In genomic region chr11:16412525-16413194, GRCh38 we compare ENCODE assay signal across 19 cellular contexts. TPM values are rescaled to one million over a fixed set of nuclear protein-coding genes. Genes with fewer than 3 reads are reported as not detected.
DNase-seq lines count a peak whose midpoint lies in the region; ATAC-seq, FAIRE-seq and TF ChIP-seq lines count a peak whose summit lies in the region.
"Had no signal": no experiment of that assay in that cellular context is flagged by ENCODE, and none has a peak within 500 bp of the region (broad histone marks: within the 10 kb centered on the region; RNA-seq: fewer than 3 reads in every experiment).

No MANE protein-coding gene starts in this region.

- peaks cover 0 to 2% (median 0%) of the 10 kb centered on the region in 3 donors for H3K27me3 Mint-ChIP-seq in CD14-positive monocyte (ENCODE audit: low read depth in 3 of 3)
- H3K27me3 Mint-ChIP-seq: CD8-positive, alpha-beta memory T cell had no signal

- peak; percentile 20 for FAIRE-seq in GM12891 (lab: Jason Lieb, UNC)

- TF ChIP-seq POLR2A in GM12891 (IDR thresholded peaks at IDR 0.05; ENCODE audit: low read depth, low read length), result no peak

- no peaks in the 10 kb centered on the region for H3K4me1 Mint-ChIP-seq in CD14-positive monocyte
- H3K4me1 Mint-ChIP-seq: CD8-positive, alpha-beta memory T cell had no signal

- no peak overlapping the region for H3K4me3 Mint-ChIP-seq in CD14-positive monocyte
- H3K4me3 Mint-ChIP-seq: CD8-positive, alpha-beta memory T cell; T-helper 1 cell treated with Interleukin-12 subunit alpha and Interleukin-12 subunit beta and Interleukin-4 antibody, amounts not matched to agents 30 μg/mL and 1 μg/mL, for 36 hours had no signal

- intact Hi-C loops in CD14-positive monocyte (cut with micrococcal nuclease), result no loop called here

- DNase-seq in GM12891 (ENCODE audit: insufficient read length, low spot score), result no peak
- no peak for DNase-seq in nucleus accumbens (lab: John Stamatoyannopoulos, UW)
- DNase-seq in globus pallidus (ENCODE audit: low spot score), result no peak
- DNase-seq in CD14-positive monocyte (ENCODE audit: low spot score), result no peak
- DNase-seq in activated T-cell treated with anti-CD3 and anti-CD28 coated beads, Interleukin-2, amount 50 U/mL, for 1 hour, result no peak
- DNase-seq: activated CD4-positive, CD25-positive, alpha-beta regulatory T cell treated with anti-CD3 and anti-CD28 coated beads, Interleukin-2, amount 50 U/mL, for 72 hours; activated CD8-positive, alpha-beta memory T cell treated with anti-CD3 and anti-CD28 coated beads, Interleukin-2, amount 50 U/mL, for 4 hours; activated naive CD4-positive, alpha-beta T cell treated with Interleukin-2 at 50 U/mL for 16 hours; body of pancreas; CD8-positive, alpha-beta memory T cell; dermis blood vessel endothelial cell; GM23248; kidney glomerular epithelial cell; NCI-H2171 treated with DMSO at 0.1 percent for 48 hours; thyroid gland had no signal

- no peaks in the 10 kb centered on the region for H3K36me3 Mint-ChIP-seq in CD14-positive monocyte
- H3K36me3 Mint-ChIP-seq: CD8-positive, alpha-beta memory T cell had no signal

- no peak for TF ChIP-seq CTCF in CD14-positive monocyte (IDR thresholded peaks at IDR 0.05)

- H3K9me3 Mint-ChIP-seq in CD14-positive monocyte, result peaks cover 0 to 2% (median 0%) of the 10 kb centered on the region in 7 donors
- H3K9me3 Mint-ChIP-seq: T-helper 1 cell treated with Interleukin-12 subunit alpha and Interleukin-12 subunit beta and Interleukin-4 antibody, amounts not matched to agents 30 μg/mL and 1 μg/mL, for 36 hours had no signal

- ATAC-seq in GM19328 (IDR thresholded peaks at IDR 0.05; ENCODE audit: unreplicated experiment) (peak; percentile 53), HG02588 (IDR thresholded peaks at IDR 0.05; ENCODE audit: unreplicated experiment) (peak; percentile 70), HG03469 (IDR thresholded peaks at IDR 0.05; ENCODE audit: unreplicated experiment) (peak; percentile 60)
- ATAC-seq: body of pancreas had no signal

- no peak overlapping the region for H3K27ac Mint-ChIP-seq in CD14-positive monocyte
- H3K27ac Mint-ChIP-seq: CD8-positive, alpha-beta memory T cell; T-helper 1 cell treated with Interleukin-12 subunit alpha and Interleukin-12 subunit beta and Interleukin-4 antibody, amounts not matched to agents 30 μg/mL and 1 μg/mL, for 36 hours had no signal

TF ChIP-seq in GM12891, 5 proteins besides CTCF, POLR2A, EP300 and RAD21:
- TF ChIP-seq PAX5 (IDR thresholded peaks at IDR 0.05; ENCODE audit: insufficient read depth, low read length, severe bottlenecking), result no peak
- no peak for TF ChIP-seq POU2F2 (IDR thresholded peaks at IDR 0.05; ENCODE audit: low read depth, low read length)
- no peak for TF ChIP-seq POLR2AphosphoS5 (IDR thresholded peaks at IDR 0.05; ENCODE audit: low read depth, low read length)
- no peak for TF ChIP-seq TAF1 (IDR thresholded peaks at IDR 0.05; ENCODE audit: low read depth, low read length)
- no peak for TF ChIP-seq SPI1 (IDR thresholded peaks at IDR 0.05; ENCODE audit: low read depth, low read length)
TF ChIP-seq in GM12891: peak in this region for 0.

RNA-seq across cellular contexts. Expression of gene SOX6, which starts 56.3 kb away (rescaled TPM):
- polyA plus RNA-seq in GM12891 (2012; ENCODE audit: low read depth, missing spikeins), result 0.05 TPM
- polyA plus RNA-seq in CD14-positive monocyte, result not detected
- polyA plus RNA-seq: CD8-positive, alpha-beta memory T cell had no signal
